Comparison of ENCODE assay signal across 25 cellular contexts in the genomic region with DNA sequence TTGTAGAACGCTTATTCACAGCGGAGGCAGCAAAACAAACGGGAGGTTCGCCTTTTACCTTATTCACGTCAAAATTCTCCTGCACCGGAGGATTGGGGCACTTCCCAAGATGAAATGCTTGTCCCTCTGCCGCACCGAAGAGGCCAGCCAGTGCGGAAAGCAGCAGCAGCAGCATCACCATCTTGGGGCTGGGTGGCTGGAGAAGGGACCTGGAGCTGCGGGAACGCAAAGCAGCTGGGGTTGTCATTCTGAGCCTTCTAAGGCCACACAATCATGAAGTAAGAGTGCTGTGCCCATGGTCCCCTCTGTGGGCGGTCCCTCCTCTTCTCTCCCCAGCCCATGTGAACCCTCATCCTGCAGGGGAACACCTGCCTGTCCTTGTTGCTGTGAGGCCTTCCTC.
"Had no signal": no experiment of that assay in that cellular context is flagged by ENCODE, and none has a peak within 500 bp of the region (broad histone marks: within the 10 kb centered on the region; RNA-seq: fewer than 3 reads in every experiment).

No MANE protein-coding gene starts in this region.

- ATAC-seq: activated CD8-positive, alpha-beta T cell treated with anti-CD3 and anti-CD28 coated beads, Interleukin-2, amount 10 ng/mL, durations not matched to agents 7 days and 5 days; body of pancreas; Panc1; T-helper 17 cell; WTC11 had no signal

- DNase-seq: activated CD4-positive, alpha-beta T cell treated with anti-CD3 and anti-CD28 coated beads for 48 hours; activated CD4-positive, alpha-beta T cell treated with anti-CD3 and anti-CD28 coated beads, Interleukin-2, amount 50 U/mL, for 4 hours; activated CD4-positive, CD25-positive, alpha-beta regulatory T cell treated with anti-CD3 and anti-CD28 coated beads, Interleukin-2, amount 50 U/mL, for 72 hours; activated CD8-positive, alpha-beta memory T cell treated with anti-CD3 and anti-CD28 coated beads, Interleukin-2, amount 50 U/mL, for 48 hours; activated CD8-positive, alpha-beta T cell treated with anti-CD3 and anti-CD28 coated beads, Interleukin-2, amount 10 ng/mL, durations not matched to agents 7 days and 5 days; activated naive CD4-positive, alpha-beta T cell; activated T-cell treated with anti-CD3 and anti-CD28 coated beads, Interleukin-2, amount 50 U/mL, for 1 hour; body of pancreas; Kasumi-1; KBM-7; NCI-H1048; NCI-H146; NCI-H1930; NCI-H510A treated with DMSO at 0.1 percent for 48 hours; NCI-H69; NK-92 treated with Interleukin-12 subunit alpha and Interleukin-12 subunit beta, amount 100 ng/mL, for 24 hours; OCI-M1; SHP77; T-helper 17 cell; T-helper 9 cell had no signal

- H3K4me3 Mint-ChIP-seq: activated CD8-positive, alpha-beta T cell treated with anti-CD3 and anti-CD28 coated beads, Interleukin-2, amount 10 ng/mL, durations not matched to agents 7 days and 5 days; activated naive CD4-positive, alpha-beta T cell treated with anti-CD3 and anti-CD28 coated beads, Interleukin-2, amount 50 U/mL, for 24 hours; WTC11 had no signal

- H3K4me1 Mint-ChIP-seq: activated naive CD4-positive, alpha-beta T cell treated with anti-CD3 and anti-CD28 coated beads, Interleukin-2, amount 50 U/mL, for 24 hours had no signal

- H3K36me3 Mint-ChIP-seq: activated naive CD4-positive, alpha-beta T cell treated with anti-CD3 and anti-CD28 coated beads, Interleukin-2, amount 50 U/mL, for 24 hours; WTC11 had no signal

- H3K27ac Mint-ChIP-seq: activated CD8-positive, alpha-beta T cell treated with anti-CD3 and anti-CD28 coated beads, Interleukin-2, amount 10 ng/mL, durations not matched to agents 7 days and 5 days; activated naive CD4-positive, alpha-beta T cell treated with anti-CD3 and anti-CD28 coated beads, Interleukin-2, amount 50 U/mL, for 24 hours; WTC11 had no signal

- H3K27ac ChIP-seq: ascending aorta, body of pancreas, RWPE1 had no signal

- H3K9me3 Mint-ChIP-seq: activated naive CD4-positive, alpha-beta T cell treated with anti-CD3 and anti-CD28 coated beads, Interleukin-2, amount 50 U/mL, for 24 hours had no signal
